1 cellular context compared by ENCODE assay signal in genomic region chr1:44531785-44532566, GRCh38.
TF ChIP-seq lines count a peak whose summit lies in the region.

No MANE protein-coding gene starts in this region.

TF ChIP-seq in HEK293, 187 proteins besides CTCF, POLR2A, EP300 and RAD21 (continued from another document):
- TF ChIP-seq ZNF639 (tag by site-specific recombination; IDR thresholded peaks at IDR 0.05), result no peak
- TF ChIP-seq ZNF169 (tag by site-specific recombination; IDR thresholded peaks at IDR 0.05), result no peak
- 0 out of 2 replicates have a peak, but pooled peaks have one; percentile 14 for TF ChIP-seq PRDM1 (tag by site-specific recombination; IDR thresholded peaks at IDR 0.05)
- no peak for TF ChIP-seq ZNF513 (tag by site-specific recombination; IDR thresholded peaks at IDR 0.05)
- TF ChIP-seq HIC1 (tag by site-specific recombination; IDR thresholded peaks at IDR 0.05), result peak; percentile 73
- TF ChIP-seq PRDM10 (tag by site-specific recombination; IDR thresholded peaks at IDR 0.05), result 0 out of 2 replicates have a peak, but pooled peaks have one; percentile 16
- TF ChIP-seq ZNF580 (tag by site-specific recombination; IDR thresholded peaks at IDR 0.05), result 0 out of 2 replicates have a peak, but pooled peaks have one; percentile 18
- peak; percentile 54; the same call in 1 of the 2 replicates for TF ChIP-seq ZFP37 (tag by site-specific recombination; IDR thresholded peaks at IDR 0.05)
- peak; percentile 58 for TF ChIP-seq ZNF398 (tag by site-specific recombination; IDR thresholded peaks at IDR 0.05)
- peak; percentile 44 for TF ChIP-seq ZNF366 (tag by site-specific recombination; conservative IDR thresholded peaks at IDR 0.05)
- 0 out of 2 replicates have a peak, but pooled peaks have one; percentile 37 for TF ChIP-seq BCL11A (tag by site-specific recombination; IDR thresholded peaks at IDR 0.05; ENCODE audit: low read depth)
- peak; percentile 67 for TF ChIP-seq SP7 (tag by site-specific recombination; IDR thresholded peaks at IDR 0.05)
